In genomic region chr12:107178776-107179175, GRCh38 we compare ENCODE assay signal across 20 cellular contexts.
DNase-seq lines count a peak whose midpoint lies in the region; ATAC-seq and TF ChIP-seq lines count a peak whose summit lies in the region.
"Had no signal": no experiment of that assay in that cellular context is flagged by ENCODE, and none has a peak within 500 bp of the region (broad histone marks: within the 10 kb centered on the region; RNA-seq: fewer than 3 reads in every experiment).

No MANE protein-coding gene starts in this region.

- H3K4me3 ChIP-seq in CD8-positive, alpha-beta T cell (ENCODE audit: low read depth, low read length), result no peak overlapping the region
- H3K4me3 ChIP-seq: GM23338 had no signal

- peaks cover 13% of the 10 kb centered on the region for H3K4me1 Mint-ChIP-seq in CD4-positive, alpha-beta T cell (ENCODE audit: low read depth)
- H3K4me1 Mint-ChIP-seq in CD8-positive, alpha-beta T cell (ENCODE audit: low read depth), result peaks cover 18% of the 10 kb centered on the region
- peaks cover 17% of the 10 kb centered on the region for H3K4me1 Mint-ChIP-seq in activated naive CD8-positive, alpha-beta T cell treated with anti-CD3 and anti-CD28 coated beads, Interleukin-2, amount 10 ng/mL, durations not matched to agents 7 days and 5 days
- peaks cover 23 to 32% of the 10 kb centered on the region in 2 donors for H3K4me1 Mint-ChIP-seq in natural killer cell

- ATAC-seq in CD4-positive, alpha-beta T cell (ENCODE audit: poor library complexity), result peak; percentile 71
- peak; percentile 93 for ATAC-seq in CD8-positive, alpha-beta T cell
- ATAC-seq in activated naive CD8-positive, alpha-beta T cell treated with anti-CD3 and anti-CD28 coated beads, Interleukin-2, amount 10 ng/mL, durations not matched to agents 7 days and 5 days (ENCODE audit: low read depth), result peak; percentile 99
- ATAC-seq in natural killer cell (peak; percentile 95 to 98 (median 96)), GM19328 (IDR thresholded peaks at IDR 0.05; ENCODE audit: unreplicated experiment) (no peak), Right ventricle myocardium superior (ENCODE audit: poor library complexity) (no peak)
- ATAC-seq: GM23338 had no signal

- no peaks in the 10 kb centered on the region for H3K9me3 ChIP-seq in CD4-positive, alpha-beta T cell (ENCODE audit: control insufficient read depth, low read length)
- H3K9me3 ChIP-seq in CD8-positive, alpha-beta T cell (ENCODE audit: low read length), result no peaks in the 10 kb centered on the region

- DNase-seq in CD4-positive, alpha-beta T cell, result peak in 1 of 10 experiments; percentile 5
- peak in 4 of 7 experiments; percentile 5 to 43 (median 22) for DNase-seq in CD8-positive, alpha-beta T cell
- DNase-seq in activated naive CD8-positive, alpha-beta T cell treated with anti-CD3 and anti-CD28 coated beads, Interleukin-2, amount 10 ng/mL, durations not matched to agents 7 days and 5 days, result peak; percentile 32
- DNase-seq in natural killer cell, result peak; percentile 40
- no peak for DNase-seq in erythroblast (lab: John Stamatoyannopoulos, UW)
- DNase-seq in Right ventricle myocardium superior, result no peak
- DNase-seq: ACHN, C1 segment of cervical spinal cord, Caco-2, GDM1, HCEC 1CT, NCI-H1417 treated with DMSO at 0.1 percent for 48 hours, NCI-H1930, NCI-H226, NCI-H524, NCI-H82, SHP77 treated with DMSO at 0.1 percent for 48 hours had no signal

- CTCF ChIA-PET in CD4-positive, alpha-beta T cell (lab: Charles Lee), result no interaction called here
- CTCF ChIA-PET in CD8-positive, alpha-beta T cell (lab: Charles Lee), result no interaction called here

- no peaks in the 10 kb centered on the region for H3K36me3 Mint-ChIP-seq in CD4-positive, alpha-beta T cell (ENCODE audit: low read depth)
- no peaks in the 10 kb centered on the region for H3K36me3 Mint-ChIP-seq in CD8-positive, alpha-beta T cell
- H3K36me3 Mint-ChIP-seq in activated naive CD8-positive, alpha-beta T cell treated with anti-CD3 and anti-CD28 coated beads, Interleukin-2, amount 10 ng/mL, durations not matched to agents 7 days and 5 days, result no peaks in the 10 kb centered on the region
- H3K36me3 Mint-ChIP-seq in natural killer cell, result no peaks in the 10 kb centered on the region

- H3K4me1 ChIP-seq in CD8-positive, alpha-beta T cell (ENCODE audit: insufficient read depth, low read length), result peaks cover 17% of the 10 kb centered on the region
- H3K4me1 ChIP-seq: Caco-2 had no signal

- no peak overlapping the region for H3K27ac ChIP-seq in CD4-positive, alpha-beta T cell (ENCODE audit: low read depth, low read length)
- no peak overlapping the region for H3K27ac ChIP-seq in CD8-positive, alpha-beta T cell (ENCODE audit: low read depth, low read length)
- H3K27ac ChIP-seq: HL-60 had no signal

- TF ChIP-seq CTCF in CD4-positive, alpha-beta T cell (IDR thresholded peaks at IDR 0.05), result no peak
- no peak for TF ChIP-seq CTCF in CD8-positive, alpha-beta T cell (IDR thresholded peaks at IDR 0.05)
- TF ChIP-seq CTCF in natural killer cell (IDR thresholded peaks at IDR 0.05), result no peak

- no peaks in the 10 kb centered on the region for H3K36me3 ChIP-seq in CD8-positive, alpha-beta T cell (ENCODE audit: insufficient read depth, low read length)

- H3K4me3 Mint-ChIP-seq in CD4-positive, alpha-beta T cell, result no peak overlapping the region
- H3K4me3 Mint-ChIP-seq in CD8-positive, alpha-beta T cell, result peak overlapping the region; percentile 2
- peak overlapping the region; percentile 19 for H3K4me3 Mint-ChIP-seq in activated naive CD8-positive, alpha-beta T cell treated with anti-CD3 and anti-CD28 coated beads, Interleukin-2, amount 10 ng/mL, durations not matched to agents 7 days and 5 days
- H3K4me3 Mint-ChIP-seq in natural killer cell, result peak overlapping the region; percentile 88
- H3K4me3 Mint-ChIP-seq: GM23338 had no signal

- no peak for TF ChIP-seq POLR2A in erythroblast (IDR thresholded peaks at IDR 0.05; ENCODE audit: low read length)

- intact Hi-C loops in CD4-positive, alpha-beta T cell (cut with DNase I, micrococcal nuclease), result no loop called here
- intact Hi-C loops in CD8-positive, alpha-beta T cell (cut with DNase I, micrococcal nuclease), result no loop called here
- intact Hi-C loops in natural killer cell (cut with micrococcal nuclease), result loop anchor here (2.0 kb wide), 2 partner anchors 140 to 152 kb away; a partner anchor contains a TSS
- intact Hi-C loops in Right ventricle myocardium superior (cut with DNase I), result no loop called here

- H3K27ac Mint-ChIP-seq in CD4-positive, alpha-beta T cell, result no peak overlapping the region
- peak overlapping the region; percentile 70 for H3K27ac Mint-ChIP-seq in CD8-positive, alpha-beta T cell
- H3K27ac Mint-ChIP-seq in activated naive CD8-positive, alpha-beta T cell treated with anti-CD3 and anti-CD28 coated beads, Interleukin-2, amount 10 ng/mL, durations not matched to agents 7 days and 5 days, result peak overlapping the region; percentile 71
- peak overlapping the region; percentile 85 to 98 for H3K27ac Mint-ChIP-seq in natural killer cell
- H3K27ac Mint-ChIP-seq: GM23338 had no signal

- H3K9me3 Mint-ChIP-seq in CD4-positive, alpha-beta T cell, result no peaks in the 10 kb centered on the region
- no peaks in the 10 kb centered on the region for H3K9me3 Mint-ChIP-seq in CD8-positive, alpha-beta T cell
- H3K9me3 Mint-ChIP-seq in activated naive CD8-positive, alpha-beta T cell treated with anti-CD3 and anti-CD28 coated beads, Interleukin-2, amount 10 ng/mL, durations not matched to agents 7 days and 5 days, result no peaks in the 10 kb centered on the region
- H3K9me3 Mint-ChIP-seq in natural killer cell, result peaks cover 2 to 3% of the 10 kb centered on the region in 2 donors

- H3K27me3 Mint-ChIP-seq in CD4-positive, alpha-beta T cell, result peaks cover 7% of the 10 kb centered on the region
- H3K27me3 Mint-ChIP-seq in CD8-positive, alpha-beta T cell (ENCODE audit: low read depth), result no peaks in the 10 kb centered on the region
- H3K27me3 Mint-ChIP-seq in activated naive CD8-positive, alpha-beta T cell treated with anti-CD3 and anti-CD28 coated beads, Interleukin-2, amount 10 ng/mL, durations not matched to agents 7 days and 5 days, result peaks cover 5% of the 10 kb centered on the region
- peaks cover 0 to 7% of the 10 kb centered on the region in 2 donors for H3K27me3 Mint-ChIP-seq in natural killer cell (ENCODE audit: low read depth in 2 of 2)

- H3K27me3 ChIP-seq in CD4-positive, alpha-beta T cell (ENCODE audit: control insufficient read depth, insufficient read depth, low read length), result no peaks in the 10 kb centered on the region
- no peaks in the 10 kb centered on the region for H3K27me3 ChIP-seq in CD8-positive, alpha-beta T cell (ENCODE audit: insufficient read depth, low read length)

- POLR2A ChIA-PET in CD4-positive, alpha-beta T cell (lab: Charles Lee), result no interaction called here
- POLR2A ChIA-PET in CD8-positive, alpha-beta T cell (lab: Charles Lee), result interaction anchor here (1.7 kb wide), 1 partner anchor 142 kb away, joined by 6 read pairs; no protein-coding TSS in a partner anchor
- POLR2A ChIA-PET in activated naive CD8-positive, alpha-beta T cell treated with anti-CD3 and anti-CD28 coated beads, Interleukin-2, amount 10 ng/mL, durations not matched to agents 7 days and 5 days (lab: Charles Lee), result interaction anchor here (0.6 kb wide), 1 partner anchor 131 kb away, joined by 3 read pairs; no protein-coding TSS in a partner anchor

Comparison
In these comparisons a context has a peak if more than half of its experiments do, and no peak if none do; other contexts are left out.
1. ATAC-seq: peak in CD4-positive, alpha-beta T cell (single experiment), CD8-positive, alpha-beta T cell (single experiment), activated naive CD8-positive, alpha-beta T cell treated with anti-CD3 and anti-CD28 coated beads, Interleukin-2, amount 10 ng/mL, durations not matched to agents 7 days and 5 days (single experiment) and natural killer cell (3 of 3); none in GM19328 (single experiment) and Right ventricle myocardium superior (single experiment).
2. DNase-seq: peak in CD8-positive, alpha-beta T cell (4 of 7), activated naive CD8-positive, alpha-beta T cell treated with anti-CD3 and anti-CD28 coated beads, Interleukin-2, amount 10 ng/mL, durations not matched to agents 7 days and 5 days (single experiment) and natural killer cell (single experiment); none in erythroblast (0 of 2) and Right ventricle myocardium superior (single experiment).